Comparison of ENCODE assay signal across 14 cellular contexts in genomic region chr12:132432126-132432525, GRCh38. TPM values are rescaled to one million over a fixed set of nuclear protein-coding genes. Genes with fewer than 3 reads are reported as not detected.
DNase-seq lines count a peak whose midpoint lies in the region; ATAC-seq, FAIRE-seq and TF ChIP-seq lines count a peak whose summit lies in the region.
"Had no signal": no experiment of that assay in that cellular context is flagged by ENCODE, and none has a peak within 500 bp of the region (broad histone marks: within the 10 kb centered on the region; RNA-seq: fewer than 3 reads in every experiment).

No MANE protein-coding gene starts in this region.

- no TSS peak for BruUV-seq in HepG2 (replicated peaks; lab: Mats Ljungman, UMichigan)

- POLR2A ChIA-PET in HepG2 (lab: Yijun Ruan, JAX), result no interaction called here

- H3K27ac Mint-ChIP-seq in brain, result peak overlapping the region in 4 of 5 experiments; percentile 59 to 87 (median 74)
- H3K27ac Mint-ChIP-seq: CD4-positive, alpha-beta T cell had no signal

- no peaks in the 10 kb centered on the region for H3K9me3 ChIP-seq in HepG2 (ENCODE audit: low read length)
- H3K9me3 ChIP-seq in right lobe of liver, result no peaks in the 10 kb centered on the region
- no peaks in the 10 kb centered on the region for H3K9me3 ChIP-seq in SJCRH30 (replicated peaks)
- peaks cover 0 to 11% (median 0%) of the 10 kb centered on the region in 4 donors for H3K9me3 ChIP-seq in tibial nerve
- H3K9me3 ChIP-seq: A549, HAP-1 had no signal

- H3K27me3 Mint-ChIP-seq in brain, result peaks cover 9% of the 10 kb centered on the region
- H3K27me3 Mint-ChIP-seq: CD4-positive, alpha-beta T cell had no signal

- no peaks in the 10 kb centered on the region for H3K79me2 ChIP-seq in HepG2 (ENCODE audit: insufficient read depth, low read length)

- TF ChIP-seq RAD21 in HepG2 (CRISPR knock-in tag; IDR thresholded peaks at IDR 0.05), result no peak

- TF ChIP-seq CTCF in HepG2 (CRISPR knock-in tag; IDR thresholded peaks at IDR 0.05) (no peak), right lobe of liver (IDR thresholded peaks at IDR 0.05) (no peak), brain (conservative IDR thresholded peaks at IDR 0.05) (no peak), tibial nerve (IDR thresholded peaks at IDR 0.05) (no peak)

- no peak overlapping the region for H3K4me3 Mint-ChIP-seq in brain
- H3K4me3 Mint-ChIP-seq: CD4-positive, alpha-beta T cell had no signal

- peaks cover 67% of the 10 kb centered on the region for H3K4me1 Mint-ChIP-seq in brain

- no peak overlapping the region for H2AFZ ChIP-seq in HepG2 (ENCODE audit: low read length)

- H3K27ac ChIP-seq in HepG2 (ENCODE audit: extremely low read length, insufficient read depth, low read length) (no peak overlapping the region), right lobe of liver (no peak overlapping the region), SJCRH30 (peak overlapping the region; percentile 29), tibial nerve (peak overlapping the region in 3 of 4 donors; percentile 62 to 71 (median 65))
- H3K27ac ChIP-seq: A549 had no signal

- no peak for TF ChIP-seq EP300 in HepG2 (IDR thresholded peaks at IDR 0.05; ENCODE audit: low read depth in 2 of 2, low read length in 2 of 2)
- no peak for TF ChIP-seq EP300 in HepG2 (CRISPR knock-in tag; IDR thresholded peaks at IDR 0.05; ENCODE audit: borderline replicate concordance)
- TF ChIP-seq EP300 in tibial nerve (IDR thresholded peaks at IDR 0.05), result no peak

- peaks cover 2 to 25% (median 10%) of the 10 kb centered on the region in 5 experiments for H3K9me3 Mint-ChIP-seq in brain
- H3K9me3 Mint-ChIP-seq: CD4-positive, alpha-beta T cell had no signal

- no peak for FAIRE-seq in HepG2 (lab: Jason Lieb, UNC)
- FAIRE-seq: A549, H1, HTR-8/SVneo had no signal

- H3K36me3 Mint-ChIP-seq in brain, result no peaks in the 10 kb centered on the region

- H3K4me3 ChIP-seq in HepG2 (replicated peaks in 1 of 3; ENCODE audit: insufficient read depth in 1 of 3, low read depth in 2 of 3, low read length in 3 of 3), result no peak overlapping the region
- no peak overlapping the region for H3K4me3 ChIP-seq in right lobe of liver
- no peak overlapping the region for H3K4me3 ChIP-seq in SJCRH30
- H3K4me3 ChIP-seq in tibial nerve, result no peak overlapping the region
- H3K4me3 ChIP-seq: A549, HAP-1 had no signal

- H3K36me3 ChIP-seq in HepG2 (replicated peaks in 1 of 2; ENCODE audit: control insufficient read depth in 1 of 2, insufficient read depth in 2 of 2, low read length in 2 of 2) (no peaks in the 10 kb centered on the region), right lobe of liver (no peaks in the 10 kb centered on the region), SJCRH30 (no peaks in the 10 kb centered on the region), tibial nerve (no peaks in the 10 kb centered on the region)
- H3K36me3 ChIP-seq: HAP-1 had no signal

- TF ChIP-seq POLR2A in HepG2 (IDR thresholded peaks at IDR 0.05; ENCODE audit: insufficient read depth in 1 of 2, low read depth in 2 of 2, low read length in 2 of 2), result no peak
- TF ChIP-seq POLR2A in right lobe of liver (IDR thresholded peaks at IDR 0.05), result no peak
- TF ChIP-seq POLR2A in tibial nerve (IDR thresholded peaks at IDR 0.05), result no peak

- H4K20me1 ChIP-seq in HepG2 (ENCODE audit: insufficient read depth, low read length), result no peaks in the 10 kb centered on the region

- CTCF ChIA-PET in HepG2 (lab: Yijun Ruan, JAX; ENCODE audit: low intra/inter-chr PET ratio, low total read pairs), result no interaction called here

- DNase-seq in HepG2 (ENCODE audit: low spot score) (no peak), right lobe of liver (no peak), SJCRH30 (no peak), tibial nerve (ENCODE audit: low spot score in 2 of 2) (no peak), NCI-H187 treated with DMSO at 0.1 percent for 48 hours (lab: John Stamatoyannopoulos, UW) (no peak), ureter (ENCODE audit: low spot score) (no peak)
- DNase-seq: Calu3; CD4-positive, alpha-beta T cell had no signal

- ATAC-seq in HepG2 (no peak), right lobe of liver (no peak), HG03196 (IDR thresholded peaks at IDR 0.05; ENCODE audit: unreplicated experiment) (no peak)
- ATAC-seq: A549 had no signal

- 69% methylated on average over 14 of the region's 14 CpGs for WGBS in HepG2 (ENCODE audit: low lambda C conversion rate)
- WGBS in right lobe of liver (ENCODE audit: insufficient coverage, low coverage, low lambda C conversion rate, missing lambda C conversion rate), result 96% methylated on average over 9 of the region's 14 CpGs
- 83 to 90% methylated on average over 14 of the region's 14 CpGs for WGBS in tibial nerve, 2 donors

- no peak overlapping the region for H3K9ac ChIP-seq in HepG2 (ENCODE audit: insufficient read depth, low read depth, low read length)

- intact Hi-C loops in HepG2 (cut with micrococcal nuclease; ENCODE audit: unreplicated experiment), result no loop called here
- intact Hi-C loops in right lobe of liver (cut with DNase I), result no loop called here

- in situ Hi-C loops in HepG2 (cut with HindIII; ENCODE audit: extremely low pct_ligation_motif_present, low pct_unique_long_range_greater_than_20kb), result no loop called here

- no peak overlapping the region for H3K4me2 ChIP-seq in HepG2 (ENCODE audit: low read depth, low read length)
- H3K4me2 ChIP-seq: A549 had no signal

- peaks cover 78% of the 10 kb centered on the region for H3K4me1 ChIP-seq in HepG2 (ENCODE audit: insufficient read depth, low read length)
- H3K4me1 ChIP-seq in right lobe of liver, result no peaks in the 10 kb centered on the region
- H3K4me1 ChIP-seq in SJCRH30, result peaks cover 43% of the 10 kb centered on the region
- H3K4me1 ChIP-seq in tibial nerve, result peaks cover 0 to 55% (median 11%) of the 10 kb centered on the region in 4 donors
- H3K4me1 ChIP-seq: HAP-1 had no signal

- H3K27me3 ChIP-seq in HepG2 (ENCODE audit: control insufficient read depth in 1 of 2, insufficient read depth in 2 of 2, low read length in 2 of 2) (peaks cover 9 to 64% of the 10 kb centered on the region in 2 experiments), right lobe of liver (no peaks in the 10 kb centered on the region), SJCRH30 (no peaks in the 10 kb centered on the region), tibial nerve (peaks cover 0 to 37% of the 10 kb centered on the region in 2 donors)

TF ChIP-seq in HepG2, 621 proteins besides CTCF, POLR2A, EP300 and RAD21:
- TF ChIP-seq ZSCAN31 (CRISPR knock-in tag; IDR thresholded peaks at IDR 0.05; ENCODE audit: low read depth), result no peak
- TF ChIP-seq ZBTB38 (CRISPR knock-in tag; IDR thresholded peaks at IDR 0.05), result peak; percentile 59; the same call in 1 of the 2 replicates

RNA-seq across cellular contexts. Expression of gene FBRSL1, which starts 57.8 kb away (rescaled TPM):
- total RNA-seq in HepG2 (2016; rRNA removed; fragmentation: Illumina TruSeq; extraction: Trizol), result 3.7 and 7.9 TPM in 2 replicates
- total RNA-seq in HepG2 (2016; cell fraction: cytosol; rRNA removed; fragmentation: Illumina TruSeq; extraction: Trizol; ENCODE audit: low read depth), result 2.7 and 3.6 TPM in 2 replicates
- total RNA-seq in HepG2 (2016; cell fraction: insoluble cytoplasmic fraction; rRNA removed; fragmentation: Illumina TruSeq; extraction: Trizol), result 5.4 and 6.9 TPM in 2 replicates
- total RNA-seq in HepG2 (2016; cell fraction: membrane; rRNA removed; fragmentation: Illumina TruSeq; extraction: Trizol), result 7.0 and 9.3 TPM in 2 replicates
- total RNA-seq in HepG2 (2016; cell fraction: nucleus; rRNA removed; fragmentation: Illumina TruSeq; extraction: Trizol), result 10.9 and 11.0 TPM in 2 replicates
- polyA plus RNA-seq in HepG2 (2011; rRNA removed), result 3.6 and 4.9 TPM in 2 replicates
- polyA plus RNA-seq in HepG2 (2011; cell fraction: cytosol; rRNA removed), result 3.0 and 6.0 TPM in 2 replicates
- polyA plus RNA-seq in HepG2 (2011; cell fraction: nucleus; rRNA removed), result 50.9 and 76.3 TPM in 2 replicates
- 25.5 and 31.0 TPM in 2 replicates for polyA plus RNA-seq in HepG2 (2012)
- 5.9 and 6.4 TPM in 2 replicates for polyA plus RNA-seq in HepG2 (2016; cell fraction: cytosol; fragmentation: Illumina TruSeq; extraction: Trizol; ENCODE audit: low read depth)
- polyA plus RNA-seq in HepG2 (2016; cell fraction: insoluble cytoplasmic fraction; fragmentation: Illumina TruSeq; extraction: Trizol; ENCODE audit: low read depth), result 20.0 and 28.2 TPM in 2 replicates
- polyA plus RNA-seq in HepG2 (2016; cell fraction: membrane; fragmentation: Illumina TruSeq; extraction: Trizol; ENCODE audit: low read depth), result 20.5 and 23.8 TPM in 2 replicates
- 64.1 and 69.3 TPM in 2 replicates for polyA plus RNA-seq in HepG2 (2016; cell fraction: nucleus; fragmentation: Illumina TruSeq; extraction: Trizol; ENCODE audit: insufficient read depth, low read depth)
- polyA minus RNA-seq in HepG2 (2011; rRNA and poly(A)+ RNA removed; ENCODE audit: low replicate concordance), result 3.8 and 7.6 TPM in 2 replicates
- polyA minus RNA-seq in HepG2 (2011; cell fraction: cytosol; rRNA and poly(A)+ RNA removed), result 17.3 and 28.7 TPM in 2 replicates
- 8.5 and 11.2 TPM in 2 replicates for polyA minus RNA-seq in HepG2 (2011; cell fraction: nucleus; rRNA and poly(A)+ RNA removed)
- 10 to 100 TPM; 16.2 to 27.6 (median 23.3) TPM for total RNA-seq in right lobe of liver
- total RNA-seq in SJCRH30 (2014; rRNA removed; shearing (Covaris generic)), result 15.6 and 15.7 TPM in 2 replicates
- 59.3 TPM for polyA plus RNA-seq in brain (ENCODE audit: insufficient read depth, low read depth, low replicate concordance)
- 10 to 100 TPM; 13.8 to 31.5 (median 16.1) TPM for total RNA-seq in tibial nerve
- total RNA-seq in ureter, result 68.7 TPM

Comparison
In these comparisons a context has a peak if more than half of its experiments do, and no peak if none do; other contexts are left out.
1. H3K27ac ChIP-seq: peak in SJCRH30 (single experiment) and tibial nerve (3 of 4); none in HepG2 (single experiment) and right lobe of liver (0 of 3).